ENCODE assay signal across 6 cellular contexts in the genomic region with DNA sequence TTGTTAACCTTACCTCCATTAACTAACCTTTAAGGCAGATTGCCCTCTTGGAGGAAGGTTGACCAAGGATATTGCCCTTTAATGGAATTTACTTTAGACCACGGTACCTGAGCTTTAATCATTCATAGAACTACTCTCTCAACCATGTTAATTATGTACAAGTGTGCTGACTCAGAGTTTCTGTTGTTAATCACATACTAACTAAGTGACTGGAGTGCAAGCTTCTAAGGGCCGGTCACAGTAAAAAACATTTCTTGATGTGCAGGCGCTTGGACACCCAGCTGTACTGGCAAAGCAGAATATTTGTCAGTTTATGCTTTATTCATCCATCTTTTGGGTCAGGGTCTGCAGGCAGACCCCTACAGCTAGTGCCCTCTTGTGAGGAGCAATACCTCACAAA. TPM values are rescaled to one million over a fixed set of nuclear protein-coding genes. Genes with fewer than 3 reads are reported as not detected.
"Had no signal": no experiment of that assay in that cellular context is flagged by ENCODE, and none has a peak within 500 bp of the region (broad histone marks: within the 10 kb centered on the region; RNA-seq: fewer than 3 reads in every experiment).

No MANE protein-coding gene starts in this region.

RNA-seq across cellular contexts. Expression of gene HSFY1, which starts 6.6 kb away (rescaled TPM):
- total RNA-seq: HepG2, HT-29, HT1080, IMR-90, K562 had no signal
- polyA plus RNA-seq: HepG2, IgD-negative memory B cell, IMR-90, K562 had no signal
